Comparison of ENCODE assay signal across 10 cellular contexts in genomic region chr17:30380643-30381419, GRCh38. TPM values are rescaled to one million over a fixed set of nuclear protein-coding genes. Genes with fewer than 3 reads are reported as not detected.
DNase-seq lines count a peak whose midpoint lies in the region; ATAC-seq, FAIRE-seq and TF ChIP-seq lines count a peak whose summit lies in the region.
"Had no signal": no experiment of that assay in that cellular context is flagged by ENCODE, and none has a peak within 500 bp of the region (broad histone marks: within the 10 kb centered on the region; RNA-seq: fewer than 3 reads in every experiment).

No MANE protein-coding gene starts in this region.

- peak overlapping the region in 2 of 4 donors; percentile 70 to 79 for H3K4me3 Mint-ChIP-seq in IgD-negative memory B cell
- peak overlapping the region; percentile 80 to 96 (median 90) for H3K4me3 Mint-ChIP-seq in naive thymus-derived CD4-positive, alpha-beta T cell

- H3K4me1 ChIP-seq in naive thymus-derived CD4-positive, alpha-beta T cell (ENCODE audit: control insufficient read depth in 2 of 2, insufficient read depth in 2 of 2, low read length in 2 of 2), result peaks cover 20 to 50% of the 10 kb centered on the region in 2 donors

- no peaks in the 10 kb centered on the region for H3K9me3 Mint-ChIP-seq in IgD-negative memory B cell
- peaks cover 0 to 4% (median 0%) of the 10 kb centered on the region in 11 donors for H3K9me3 Mint-ChIP-seq in naive thymus-derived CD4-positive, alpha-beta T cell

- peak; percentile 48 to 53 for DNase-seq in AML-193 (lab: John Stamatoyannopoulos, UW)
- no peak for DNase-seq in bronchial epithelial cell (ENCODE audit: low read depth)
- no peak for DNase-seq in naive thymus-derived CD4-positive, alpha-beta T cell
- no peak for DNase-seq in NCI-H1694 (lab: John Stamatoyannopoulos, UW)
- DNase-seq in NCI-H82 (lab: John Stamatoyannopoulos, UW), result no peak
- DNase-seq: activated gamma-delta T cell treated with Interleukin-2 at 50 U/mL for 16 hours had no signal

- POLR2A ChIA-PET in naive thymus-derived CD4-positive, alpha-beta T cell (lab: Charles Lee), result interaction anchor here (0.6 to 1.1 kb wide), 3 partner anchors 14 to 969 kb away, joined by 3 to 4 read pairs (median 3); no protein-coding TSS in a partner anchor

- peaks cover 2% of the 10 kb centered on the region for H3K36me3 ChIP-seq in bronchial epithelial cell (ENCODE audit: control insufficient read depth, insufficient read depth, low read length)
- peaks cover 0 to 8% (median 0%) of the 10 kb centered on the region in 3 experiments for H3K36me3 ChIP-seq in naive thymus-derived CD4-positive, alpha-beta T cell (ENCODE audit: control insufficient read depth in 2 of 3, insufficient read depth in 3 of 3, low read length in 3 of 3)

- H3K4me1 Mint-ChIP-seq in IgD-negative memory B cell, result peaks cover 10 to 17% (median 17%) of the 10 kb centered on the region in 3 donors
- H3K4me1 Mint-ChIP-seq in naive thymus-derived CD4-positive, alpha-beta T cell, result peaks cover 40 to 74% (median 63%) of the 10 kb centered on the region in 7 donors

- H3K36me3 Mint-ChIP-seq in IgD-negative memory B cell, result peaks cover 1% of the 10 kb centered on the region
- H3K36me3 Mint-ChIP-seq in naive thymus-derived CD4-positive, alpha-beta T cell, result peaks cover 0 to 8% (median 6%) of the 10 kb centered on the region in 5 donors

- intact Hi-C loops in naive thymus-derived CD4-positive, alpha-beta T cell (cut with micrococcal nuclease), result no loop called here

- CTCF ChIA-PET in naive thymus-derived CD4-positive, alpha-beta T cell (lab: Charles Lee), result interaction anchor here (1.1 kb wide), 1 partner anchor 254 kb away, joined by 3 read pairs; no protein-coding TSS in a partner anchor

- peaks cover 52% of the 10 kb centered on the region for H3K27me3 Mint-ChIP-seq in IgD-negative memory B cell
- H3K27me3 Mint-ChIP-seq in naive thymus-derived CD4-positive, alpha-beta T cell, result no peaks in the 10 kb centered on the region

- no peak overlapping the region for H3K27ac ChIP-seq in naive thymus-derived CD4-positive, alpha-beta T cell (ENCODE audit: low read depth, low read length)

- TF ChIP-seq CTCF in bronchial epithelial cell (IDR thresholded peaks at IDR 0.05; ENCODE audit: insufficient read depth, low read length, severe bottlenecking), result no peak

- peak overlapping the region in 2 of 3 donors; percentile 23 to 24 for H3K27ac Mint-ChIP-seq in IgD-negative memory B cell
- H3K27ac Mint-ChIP-seq in naive thymus-derived CD4-positive, alpha-beta T cell, result peak overlapping the region in 2 of 9 donors; percentile 6 to 57

- ATAC-seq in naive thymus-derived CD4-positive, alpha-beta T cell, result no peak
- ATAC-seq in HG03196 (IDR thresholded peaks at IDR 0.05; ENCODE audit: unreplicated experiment) (no peak), HG03139 (IDR thresholded peaks at IDR 0.05; ENCODE audit: unreplicated experiment) (no peak)

- H3K9me3 ChIP-seq in naive thymus-derived CD4-positive, alpha-beta T cell (ENCODE audit: control insufficient read depth in 2 of 3, low read length in 3 of 3), result no peaks in the 10 kb centered on the region

- H3K4me3 ChIP-seq in bronchial epithelial cell (ENCODE audit: low read depth, low read length), result peak overlapping the region; percentile 66
- H3K4me3 ChIP-seq in naive thymus-derived CD4-positive, alpha-beta T cell (ENCODE audit: low read length), result no peak overlapping the region

- no peak for FAIRE-seq in bronchial epithelial cell (lab: Jason Lieb, UNC)

- H3K27me3 ChIP-seq in bronchial epithelial cell (ENCODE audit: control insufficient read depth, insufficient read depth, low read length), result no peaks in the 10 kb centered on the region
- no peaks in the 10 kb centered on the region for H3K27me3 ChIP-seq in naive thymus-derived CD4-positive, alpha-beta T cell (ENCODE audit: control insufficient read depth in 2 of 2, insufficient read depth in 2 of 2, low read length in 2 of 2)

RNA-seq across cellular contexts. Expression of gene CPD, which starts 2.1 kb away (rescaled TPM):
- 2.3 TPM for polyA plus RNA-seq in IgD-negative memory B cell
- total RNA-seq in bronchial epithelial cell, result 164 and 284 TPM in 2 replicates
- total RNA-seq in naive thymus-derived CD4-positive, alpha-beta T cell, result 10 to 100 TPM; 16.5 to 52.9 (median 22.6) TPM
- 10 to 100 TPM; 14.9 to 17.3 TPM for polyA plus RNA-seq in naive thymus-derived CD4-positive, alpha-beta T cell

RNA-seq across cellular contexts. Expression of gene TMIGD1, which starts 47.0 kb away (rescaled TPM):
- polyA plus RNA-seq in IgD-negative memory B cell, result not detected
- total RNA-seq in bronchial epithelial cell, result not detected in 2 replicates
- not detected for total RNA-seq in naive thymus-derived CD4-positive, alpha-beta T cell
- not detected for polyA plus RNA-seq in naive thymus-derived CD4-positive, alpha-beta T cell
- total RNA-seq: M059J had no signal

Comparison
In these comparisons a context has a peak if more than half of its experiments do, and no peak if none do; other contexts are left out.
1. DNase-seq: peak in AML-193 (2 of 2); none in bronchial epithelial cell (single experiment), naive thymus-derived CD4-positive, alpha-beta T cell (0 of 9), NCI-H1694 (single experiment) and NCI-H82 (single experiment).